1 cellular context compared by ENCODE assay signal in genomic region chr17:75777243-75777922, GRCh38.
TF ChIP-seq lines count a peak whose summit lies in the region.

No MANE protein-coding gene starts in this region.

TF ChIP-seq in HEK293, 187 proteins besides CTCF, POLR2A, EP300 and RAD21 (continued from another document):
- TF ChIP-seq PATZ1 (tag by site-specific recombination; IDR thresholded peaks at IDR 0.05) (no peak), SP3 (tag by site-specific recombination; IDR thresholded peaks at IDR 0.05) (no peak), ZNF169 (tag by site-specific recombination; IDR thresholded peaks at IDR 0.05) (no peak), HOXA7 (CRISPR knock-in tag; IDR thresholded peaks at IDR 0.05; ENCODE audit: borderline replicate concordance) (no peak), ZNF660 (tag by site-specific recombination; IDR thresholded peaks at IDR 0.05) (no peak), ZNF366 (tag by site-specific recombination; conservative IDR thresholded peaks at IDR 0.05) (no peak), ZNF76 (tag by site-specific recombination; IDR thresholded peaks at IDR 0.05; ENCODE audit: borderline replicate concordance, low read depth) (no peak), REPIN1 (tag by site-specific recombination; IDR thresholded peaks at IDR 0.05; ENCODE audit: low read depth) (no peak)
TF ChIP-seq in HEK293: peak in this region for 0.
